Comparison of ENCODE assay signal across 22 cellular contexts in the genomic region with DNA sequence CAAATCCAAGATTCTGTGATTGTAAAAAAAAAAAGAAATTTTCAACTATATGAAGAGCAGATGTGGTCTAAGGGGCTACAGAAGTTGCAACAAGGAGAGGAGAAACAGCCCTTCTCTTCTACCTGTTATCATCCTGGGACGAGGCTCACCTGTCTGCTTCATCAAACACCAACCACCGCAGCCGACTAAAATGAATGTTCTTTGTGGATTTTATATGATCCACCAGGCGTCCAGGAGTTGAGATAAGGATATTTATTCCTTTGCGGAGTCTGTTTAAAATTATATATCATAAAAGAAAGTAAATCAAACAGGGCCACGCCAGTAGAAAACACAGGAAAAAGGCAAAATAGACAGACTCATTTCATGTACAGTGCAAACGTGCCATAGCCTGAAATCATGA. TPM values are rescaled to one million over a fixed set of nuclear protein-coding genes. Genes with fewer than 3 reads are reported as not detected.
A peak's percentile ranks its signal among the peaks of the same experiment; 100 is the strongest.
DNase-seq lines count a peak whose midpoint lies in the region; ATAC-seq, FAIRE-seq and TF ChIP-seq lines count a peak whose summit lies in the region.
"Had no signal": no experiment of that assay in that cellular context is flagged by ENCODE, and none has a peak within 500 bp of the region (broad histone marks: within the 10 kb centered on the region; RNA-seq: fewer than 3 reads in every experiment).

No MANE protein-coding gene starts in this region.

- no peaks in the 10 kb centered on the region for H3K9me2 ChIP-seq in PC-3 (replicated peaks; ENCODE audit: low read length)

- TF ChIP-seq CTCF in PC-3 (conservative IDR thresholded peaks at IDR 0.05; ENCODE audit: low read depth, low read length) (no peak), astrocyte (IDR thresholded peaks at IDR 0.05; ENCODE audit: insufficient read depth, low read depth, low read length) (no peak)

- intact Hi-C loops in PC-3 (cut with micrococcal nuclease) (no loop called here), left colon (cut with DNase I, micrococcal nuclease) (no loop called here), head of caudate nucleus (cut with DNase I) (no loop called here)

- H3K4me3 Mint-ChIP-seq in astrocyte (ENCODE audit: unreplicated experiment) = no peak overlapping the region
- H3K4me3 Mint-ChIP-seq: H9 had no signal

- H3K27ac ChIP-seq in PC-3 (ENCODE audit: low read length) (peak overlapping the region; percentile 93), astrocyte (ENCODE audit: low read depth, low read length) (peak overlapping the region; percentile 96)
- H3K27ac ChIP-seq: SK-N-MC had no signal

- no peak for ATAC-seq in PC-3
- peak; percentile 77 for ATAC-seq in left colon
- ATAC-seq in HG02884 (IDR thresholded peaks at IDR 0.05; ENCODE audit: unreplicated experiment) = no peak
- ATAC-seq: Panc1, Right ventricle myocardium inferior had no signal

- peak overlapping the region; percentile 52 for H3K9ac ChIP-seq in PC-3 (ENCODE audit: low read length)
- H3K9ac ChIP-seq in astrocyte (ENCODE audit: low read length) = peak overlapping the region; percentile 73
- peak overlapping the region; percentile 76 for H3K9ac ChIP-seq in skeletal muscle satellite cell (ENCODE audit: low read depth, low read length)

- H3K27me3 ChIP-seq in PC-3 (ENCODE audit: low read length) (no peaks in the 10 kb centered on the region), astrocyte (ENCODE audit: insufficient read depth, low read length) (no peaks in the 10 kb centered on the region), skeletal muscle satellite cell (ENCODE audit: control insufficient read depth, insufficient read depth, low read length) (no peaks in the 10 kb centered on the region)

- no peaks in the 10 kb centered on the region for H3K27me3 Mint-ChIP-seq in astrocyte (ENCODE audit: low read depth, unreplicated experiment)

- no TSS peak for BruUV-seq in PC-3 (replicated peaks; lab: Mats Ljungman, UMichigan)

- no peak for TF ChIP-seq POLR2A in erythroblast (IDR thresholded peaks at IDR 0.05; ENCODE audit: low read length)

- peaks cover 22% of the 10 kb centered on the region for H3K36me3 Mint-ChIP-seq in astrocyte (ENCODE audit: low read depth, unreplicated experiment)

- POLR2A ChIA-PET in PC-3 (lab: Charles Lee; ENCODE audit: unreplicated experiment) = no interaction called here
- POLR2A ChIA-PET in HEK293T (lab: Yijun Ruan, JAX) = no interaction called here

- CTCF ChIA-PET in PC-3 (lab: Charles Lee) (no interaction called here), HEK293T (lab: Yijun Ruan, JAX) (no interaction called here)

- H3K36me3 ChIP-seq in PC-3 (ENCODE audit: low read depth, low read length) (peaks cover 45% of the 10 kb centered on the region), astrocyte (ENCODE audit: insufficient read depth, low read length) (peaks cover 67% of the 10 kb centered on the region), skeletal muscle satellite cell (ENCODE audit: insufficient read depth, low read length) (peaks cover 61% of the 10 kb centered on the region)

- no peak for FAIRE-seq in astrocyte (lab: Jason Lieb, UNC)
- FAIRE-seq: G401.6 had no signal

- H3K4me3 ChIP-seq in PC-3 (ENCODE audit: low read length) = no peak overlapping the region
- H3K4me3 ChIP-seq in astrocyte (ENCODE audit: insufficient read depth, low read depth, low read length) = no peak overlapping the region
- peak overlapping the region; percentile 47 for H3K4me3 ChIP-seq in skeletal muscle satellite cell (ENCODE audit: low read length)
- H3K4me3 ChIP-seq: SK-N-MC had no signal

- peak overlapping the region; percentile 97 for H3K27ac Mint-ChIP-seq in astrocyte (ENCODE audit: unreplicated experiment)
- H3K27ac Mint-ChIP-seq: H9 had no signal

- H4K20me1 ChIP-seq in PC-3 (ENCODE audit: low read length) = no peaks in the 10 kb centered on the region
- H4K20me1 ChIP-seq in astrocyte (ENCODE audit: insufficient read depth, low read length) = no peaks in the 10 kb centered on the region

- no peaks in the 10 kb centered on the region for H3K9me3 Mint-ChIP-seq in astrocyte (ENCODE audit: unreplicated experiment)
- H3K9me3 Mint-ChIP-seq: H9 had no signal

- H3K79me2 ChIP-seq in PC-3 (ENCODE audit: low read length) = no peaks in the 10 kb centered on the region
- H3K79me2 ChIP-seq in astrocyte (ENCODE audit: insufficient read depth, low read length) = no peaks in the 10 kb centered on the region

- H3K4me1 Mint-ChIP-seq in astrocyte (ENCODE audit: low read depth, unreplicated experiment) = peaks cover 35% of the 10 kb centered on the region
- H3K4me1 Mint-ChIP-seq: H9 had no signal

- peaks cover 41% of the 10 kb centered on the region for H3K4me1 ChIP-seq in PC-3 (ENCODE audit: insufficient read depth, low read length)
- peaks cover 24% of the 10 kb centered on the region for H3K4me1 ChIP-seq in astrocyte (ENCODE audit: insufficient read depth, low read length)
- H3K4me1 ChIP-seq in skeletal muscle satellite cell (ENCODE audit: control insufficient read depth, insufficient read depth, low read length) = peaks cover 31% of the 10 kb centered on the region

- no peak overlapping the region for H2AFZ ChIP-seq in PC-3 (ENCODE audit: low read length)
- no peak overlapping the region for H2AFZ ChIP-seq in astrocyte (ENCODE audit: low read depth, low read length)

- H3K9me3 ChIP-seq in PC-3 (ENCODE audit: low read length) (no peaks in the 10 kb centered on the region), astrocyte (ENCODE audit: insufficient read depth, low read depth, low read length) (no peaks in the 10 kb centered on the region), skeletal muscle satellite cell (replicated peaks; ENCODE audit: low read length) (no peaks in the 10 kb centered on the region)

- H3K4me2 ChIP-seq in PC-3 (ENCODE audit: low read length) = peak overlapping the region; percentile 30
- H3K4me2 ChIP-seq in astrocyte (ENCODE audit: low read length) = peak overlapping the region; percentile 72
- peak overlapping the region; percentile 67 for H3K4me2 ChIP-seq in skeletal muscle satellite cell (ENCODE audit: low read length)

- H3F3A ChIP-seq in PC-3 (ENCODE audit: low read length, unreplicated experiment) = peaks cover 4% of the 10 kb centered on the region

- DNase-seq in PC-3 = no peak
- DNase-seq in astrocyte (ENCODE audit: low read depth) = no peak
- peak; percentile 34 to 38 for DNase-seq in left colon
- DNase-seq in head of caudate nucleus = no peak
- DNase-seq in HEK293T (ENCODE audit: extremely low spot score) = no peak
- DNase-seq in erythroblast (lab: John Stamatoyannopoulos, UW) = no peak
- DNase-seq: COR-L47, DMS 273 treated with DMSO at 0.1 percent for 48 hours, DND-41, H9, MM.1S, NCI-H1092, NCI-H1436 treated with DMSO at 0.1 percent for 48 hours, NCI-H2029, NCI-H2171, NCI-H526 had no signal

TF ChIP-seq in HEK293T, 16 proteins besides CTCF, POLR2A, EP300 and RAD21:
- no peak for TF ChIP-seq CTBP1 (IDR thresholded peaks at IDR 0.05; ENCODE audit: borderline replicate concordance)
- no peak for TF ChIP-seq FOXA1 (IDR thresholded peaks at IDR 0.05)

RNA-seq across cellular contexts. Expression of gene DDX31, which starts 21.5 kb away (rescaled TPM):
- 14.2 and 14.6 TPM in 2 replicates for total RNA-seq in PC-3 (2014; rRNA removed)
- total RNA-seq in astrocyte = 20.2 and 20.5 TPM in 2 replicates
- total RNA-seq in left colon = 10 to 100 TPM in 1 of 2 donors, 1 to 10 TPM in 1; 7.3 to 11.9 TPM
- total RNA-seq in skeletal muscle satellite cell (2012; rRNA removed) = 15.1 and 16.2 TPM in 2 replicates

RNA-seq across cellular contexts. Expression of gene GTF3C4, which starts 22.0 kb away (rescaled TPM):
- 9.8 and 11.9 TPM in 2 replicates for total RNA-seq in PC-3 (2014; rRNA removed)
- 27.3 and 27.9 TPM in 2 replicates for total RNA-seq in astrocyte
- 10 to 100 TPM; 10.6 to 10.8 TPM for total RNA-seq in left colon
- total RNA-seq in skeletal muscle satellite cell (2012; rRNA removed) = 17.2 and 19.2 TPM in 2 replicates

Comparison
In these comparisons a context has a peak if more than half of its experiments do, and no peak if none do; other contexts are left out.
1. DNase-seq: peak in left colon (2 of 2); none in PC-3 (single experiment), astrocyte (single experiment), head of caudate nucleus (0 of 42), HEK293T (single experiment) and erythroblast (0 of 2).
2. Peak in every context shown above with its lines, with median percentiles within 50 percentile points of each other: H3K4me2 ChIP-seq and H3K9ac ChIP-seq.